23 cellular contexts compared by ENCODE assay signal in genomic region chr5:159449925-159450324, GRCh38.
A peak's percentile ranks its signal among the peaks of the same experiment; 100 is the strongest.
DNase-seq lines count a peak whose midpoint lies in the region; ATAC-seq and TF ChIP-seq lines count a peak whose summit lies in the region.
"Had no signal": no experiment of that assay in that cellular context is flagged by ENCODE, and none has a peak within 500 bp of the region (broad histone marks: within the 10 kb centered on the region; RNA-seq: fewer than 3 reads in every experiment).

No MANE protein-coding gene starts in this region.

- DNase-seq in activated CD8-positive, alpha-beta memory T cell treated with anti-CD3 and anti-CD28 coated beads for 24 hours = peak; percentile 54
- DNase-seq in activated CD8-positive, alpha-beta memory T cell treated with anti-CD3 and anti-CD28 coated beads, Interleukin-2, amount 10 ng/mL, durations not matched to agents 7 days and 5 days = no peak
- DNase-seq in SJSA1 (ENCODE audit: low read depth in 1 of 2, low spot score in 2 of 2) (peak; percentile 44 to 59), fibroblast of mammary gland (ENCODE audit: low read depth) (peak; percentile 24), uterus (no peak), CD1c-positive myeloid dendritic cell (ENCODE audit: extremely low spot score) (no peak)
- no peak for DNase-seq in activated T-cell treated with anti-CD3 and anti-CD28 coated beads, Interleukin-2, amount 50 U/mL, for 24 hours
- DNase-seq: activated CD4-positive, alpha-beta T cell treated with anti-CD3 and anti-CD28 coated beads for 36 hours; activated CD8-positive, alpha-beta memory T cell treated with anti-CD3 and anti-CD28 coated beads, Interleukin-2, amount 50 U/mL, for 4 hours; activated naive CD4-positive, alpha-beta T cell treated with anti-CD3 and anti-CD28 coated beads, Interleukin-2, amount 10 ng/mL, durations not matched to agents 7 days and 5 days; brain microvascular endothelial cell; C1 segment of cervical spinal cord; MG63; naive thymus-derived CD8-positive, alpha-beta T cell; NCI-H187 treated with DMSO at 0.1 percent for 48 hours; NCI-H446 treated with DMSO at 0.1 percent for 48 hours; psoas muscle; SIG-M5; T-helper 9 cell; thyroid gland had no signal

- intact Hi-C loops in uterus (cut with DNase I; ENCODE audit: low total_unique reads) = loop anchor here (10.0 kb wide), 2 partner anchors 465 to 535 kb away; partner anchors contain the start of gene ADRA1B

- H3K36me3 ChIP-seq in SJSA1 (no peaks in the 10 kb centered on the region), uterus (no peaks in the 10 kb centered on the region)
- H3K36me3 ChIP-seq: brain microvascular endothelial cell, MG63, thyroid gland had no signal

- H3K9me3 Mint-ChIP-seq in activated CD8-positive, alpha-beta memory T cell treated with anti-CD3 and anti-CD28 coated beads, Interleukin-2, amount 10 ng/mL, durations not matched to agents 7 days and 5 days (ENCODE audit: low read depth) = no peaks in the 10 kb centered on the region
- no peaks in the 10 kb centered on the region for H3K9me3 Mint-ChIP-seq in activated T-cell treated with anti-CD3 and anti-CD28 coated beads, Interleukin-2, amount 50 U/mL, for 24 hours
- H3K9me3 Mint-ChIP-seq: activated naive CD4-positive, alpha-beta T cell treated with anti-CD3 and anti-CD28 coated beads, Interleukin-2, amount 10 ng/mL, durations not matched to agents 7 days and 5 days; naive thymus-derived CD8-positive, alpha-beta T cell had no signal

- no peaks in the 10 kb centered on the region for H3K36me3 Mint-ChIP-seq in activated CD8-positive, alpha-beta memory T cell treated with anti-CD3 and anti-CD28 coated beads, Interleukin-2, amount 10 ng/mL, durations not matched to agents 7 days and 5 days
- no peaks in the 10 kb centered on the region for H3K36me3 Mint-ChIP-seq in activated T-cell treated with anti-CD3 and anti-CD28 coated beads, Interleukin-2, amount 50 U/mL, for 24 hours (ENCODE audit: low read depth)
- H3K36me3 Mint-ChIP-seq: activated naive CD4-positive, alpha-beta T cell treated with anti-CD3 and anti-CD28 coated beads, Interleukin-2, amount 10 ng/mL, durations not matched to agents 7 days and 5 days; naive thymus-derived CD8-positive, alpha-beta T cell had no signal

- no peak overlapping the region for H3K4me3 Mint-ChIP-seq in activated CD8-positive, alpha-beta memory T cell treated with anti-CD3 and anti-CD28 coated beads, Interleukin-2, amount 10 ng/mL, durations not matched to agents 7 days and 5 days
- no peak overlapping the region for H3K4me3 Mint-ChIP-seq in activated T-cell treated with anti-CD3 and anti-CD28 coated beads, Interleukin-2, amount 50 U/mL, for 24 hours
- H3K4me3 Mint-ChIP-seq: activated CD4-positive, alpha-beta T cell treated with anti-CD3 and anti-CD28 coated beads for 36 hours; activated naive CD4-positive, alpha-beta T cell treated with anti-CD3 and anti-CD28 coated beads, Interleukin-2, amount 10 ng/mL, durations not matched to agents 7 days and 5 days; naive thymus-derived CD8-positive, alpha-beta T cell had no signal

- CTCF ChIA-PET in activated CD8-positive, alpha-beta memory T cell treated with anti-CD3 and anti-CD28 coated beads, Interleukin-2, amount 10 ng/mL, durations not matched to agents 7 days and 5 days (lab: Charles Lee) = no interaction called here

- H3K27ac Mint-ChIP-seq in activated CD8-positive, alpha-beta memory T cell treated with anti-CD3 and anti-CD28 coated beads, Interleukin-2, amount 10 ng/mL, durations not matched to agents 7 days and 5 days = no peak overlapping the region
- no peak overlapping the region for H3K27ac Mint-ChIP-seq in activated T-cell treated with anti-CD3 and anti-CD28 coated beads, Interleukin-2, amount 50 U/mL, for 24 hours
- H3K27ac Mint-ChIP-seq: activated CD4-positive, alpha-beta T cell treated with anti-CD3 and anti-CD28 coated beads for 36 hours; activated naive CD4-positive, alpha-beta T cell treated with anti-CD3 and anti-CD28 coated beads, Interleukin-2, amount 10 ng/mL, durations not matched to agents 7 days and 5 days; naive thymus-derived CD8-positive, alpha-beta T cell had no signal

- H3K27ac ChIP-seq in SJSA1 (no peak overlapping the region), uterus (no peak overlapping the region)
- H3K27ac ChIP-seq: 22Rv1, brain microvascular endothelial cell, psoas muscle, thyroid gland had no signal

- no peak for ATAC-seq in activated CD8-positive, alpha-beta memory T cell treated with anti-CD3 and anti-CD28 coated beads, Interleukin-2, amount 10 ng/mL, durations not matched to agents 7 days and 5 days
- no peak for ATAC-seq in GM19455 (IDR thresholded peaks at IDR 0.05; ENCODE audit: unreplicated experiment)
- ATAC-seq: activated CD4-positive, alpha-beta T cell treated with anti-CD3 and anti-CD28 coated beads for 36 hours; HepG2; naive thymus-derived CD8-positive, alpha-beta T cell; psoas muscle had no signal

- H3K4me1 ChIP-seq in SJSA1 (replicated peaks) (peaks cover 29% of the 10 kb centered on the region), uterus (peaks cover 3 to 7% of the 10 kb centered on the region in 2 donors)
- H3K4me1 ChIP-seq: psoas muscle had no signal

- H3K27me3 Mint-ChIP-seq in activated CD8-positive, alpha-beta memory T cell treated with anti-CD3 and anti-CD28 coated beads, Interleukin-2, amount 10 ng/mL, durations not matched to agents 7 days and 5 days = peaks cover 71% of the 10 kb centered on the region
- peaks cover 28% of the 10 kb centered on the region for H3K27me3 Mint-ChIP-seq in activated T-cell treated with anti-CD3 and anti-CD28 coated beads, Interleukin-2, amount 50 U/mL, for 24 hours

- TF ChIP-seq CTCF in fibroblast of mammary gland (conservative IDR thresholded peaks at IDR 0.05; ENCODE audit: control insufficient read depth, insufficient read depth, low read depth, low read length) = no peak
- TF ChIP-seq CTCF in uterus (IDR thresholded peaks at IDR 0.05) = no peak

- no peaks in the 10 kb centered on the region for H3K4me1 Mint-ChIP-seq in activated CD8-positive, alpha-beta memory T cell treated with anti-CD3 and anti-CD28 coated beads, Interleukin-2, amount 10 ng/mL, durations not matched to agents 7 days and 5 days
- peaks cover 19% of the 10 kb centered on the region for H3K4me1 Mint-ChIP-seq in activated T-cell treated with anti-CD3 and anti-CD28 coated beads, Interleukin-2, amount 50 U/mL, for 24 hours (ENCODE audit: low read depth)
- H3K4me1 Mint-ChIP-seq: activated naive CD4-positive, alpha-beta T cell treated with anti-CD3 and anti-CD28 coated beads, Interleukin-2, amount 10 ng/mL, durations not matched to agents 7 days and 5 days; naive thymus-derived CD8-positive, alpha-beta T cell had no signal

- H3K9me3 ChIP-seq in SJSA1 (replicated peaks) (no peaks in the 10 kb centered on the region), uterus (no peaks in the 10 kb centered on the region)
- H3K9me3 ChIP-seq: MG63, psoas muscle, thyroid gland had no signal

- TF ChIP-seq POLR2A in uterus (IDR thresholded peaks at IDR 0.05) = no peak

- H3K4me3 ChIP-seq in SJSA1 (no peak overlapping the region), fibroblast of mammary gland (ENCODE audit: control insufficient read depth, low read depth, low read length) (no peak overlapping the region), uterus (no peak overlapping the region)
- H3K4me3 ChIP-seq: MG63, psoas muscle, thyroid gland had no signal

- H3K27me3 ChIP-seq in SJSA1 (replicated peaks) (no peaks in the 10 kb centered on the region), uterus (no peaks in the 10 kb centered on the region)
- H3K27me3 ChIP-seq: brain microvascular endothelial cell, MG63, thyroid gland had no signal

Comparison
In these comparisons a context has a peak if more than half of its experiments do, and no peak if none do; other contexts are left out.
1. DNase-seq: peak in activated CD8-positive, alpha-beta memory T cell treated with anti-CD3 and anti-CD28 coated beads for 24 hours (single experiment), SJSA1 (2 of 2) and fibroblast of mammary gland (single experiment); none in activated CD8-positive, alpha-beta memory T cell treated with anti-CD3 and anti-CD28 coated beads, Interleukin-2, amount 10 ng/mL, durations not matched to agents 7 days and 5 days (single experiment), uterus (0 of 2), activated T-cell treated with anti-CD3 and anti-CD28 coated beads, Interleukin-2, amount 50 U/mL, for 24 hours (single experiment) and CD1c-positive myeloid dendritic cell (single experiment).